Comparison of ENCODE assay signal across 25 cellular contexts in genomic region chr7:69254643-69255042, GRCh38.
"Had no signal": no experiment of that assay in that cellular context is flagged by ENCODE, and none has a peak within 500 bp of the region (broad histone marks: within the 10 kb centered on the region; RNA-seq: fewer than 3 reads in every experiment).

No MANE protein-coding gene starts in this region.

- H3K27ac ChIP-seq: coronary artery, epithelial cell of prostate, esophagus squamous epithelium, gastrocnemius medialis, heart right ventricle, left lung, lower lobe of right lung had no signal

- H3K4me3 Mint-ChIP-seq: effector memory CD8-positive, alpha-beta T cell; endodermal cell; naive thymus-derived CD4-positive, alpha-beta T cell had no signal

- H3K4me3 ChIP-seq: coronary artery, esophagus squamous epithelium, gastrocnemius medialis, heart right ventricle, left lung, lower lobe of right lung had no signal

- H3K36me3 ChIP-seq: esophagus squamous epithelium, gastrocnemius medialis, heart right ventricle, left lung, lower lobe of right lung had no signal

- FAIRE-seq: colon, endometrium, islet of Langerhans, keratinocyte had no signal

- H3K27me3 ChIP-seq: esophagus squamous epithelium had no signal

- H3K27me3 Mint-ChIP-seq: effector memory CD8-positive, alpha-beta T cell had no signal

- ATAC-seq: effector memory CD8-positive, alpha-beta T cell; esophagus mucosa; gastrocnemius medialis; heart right ventricle; left cardiac atrium; left lung; left ventricle myocardium superior; lower lobe of right lung; naive thymus-derived CD4-positive, alpha-beta T cell had no signal

- DNase-seq: effector CD8-positive, alpha-beta T cell; effector memory CD8-positive, alpha-beta T cell; endodermal cell; erythroblast; esophagus squamous epithelium; foreskin fibroblast; foreskin melanocyte; gastrocnemius medialis; glutamatergic neuron; heart right ventricle; hippocampal formation; left cardiac atrium; left lung; left ventricle myocardium superior; lower lobe of right lung; mesenchymal stem cell; midbrain; naive thymus-derived CD4-positive, alpha-beta T cell had no signal

- H3K27ac Mint-ChIP-seq: effector memory CD8-positive, alpha-beta T cell; endodermal cell had no signal

- H3K4me1 ChIP-seq: esophagus squamous epithelium, gastrocnemius medialis, heart right ventricle, left lung, lower lobe of right lung had no signal

- H3K9me3 ChIP-seq: gastrocnemius medialis, left lung had no signal
